ENCODE assay signal across 8 cellular contexts in the genomic region with DNA sequence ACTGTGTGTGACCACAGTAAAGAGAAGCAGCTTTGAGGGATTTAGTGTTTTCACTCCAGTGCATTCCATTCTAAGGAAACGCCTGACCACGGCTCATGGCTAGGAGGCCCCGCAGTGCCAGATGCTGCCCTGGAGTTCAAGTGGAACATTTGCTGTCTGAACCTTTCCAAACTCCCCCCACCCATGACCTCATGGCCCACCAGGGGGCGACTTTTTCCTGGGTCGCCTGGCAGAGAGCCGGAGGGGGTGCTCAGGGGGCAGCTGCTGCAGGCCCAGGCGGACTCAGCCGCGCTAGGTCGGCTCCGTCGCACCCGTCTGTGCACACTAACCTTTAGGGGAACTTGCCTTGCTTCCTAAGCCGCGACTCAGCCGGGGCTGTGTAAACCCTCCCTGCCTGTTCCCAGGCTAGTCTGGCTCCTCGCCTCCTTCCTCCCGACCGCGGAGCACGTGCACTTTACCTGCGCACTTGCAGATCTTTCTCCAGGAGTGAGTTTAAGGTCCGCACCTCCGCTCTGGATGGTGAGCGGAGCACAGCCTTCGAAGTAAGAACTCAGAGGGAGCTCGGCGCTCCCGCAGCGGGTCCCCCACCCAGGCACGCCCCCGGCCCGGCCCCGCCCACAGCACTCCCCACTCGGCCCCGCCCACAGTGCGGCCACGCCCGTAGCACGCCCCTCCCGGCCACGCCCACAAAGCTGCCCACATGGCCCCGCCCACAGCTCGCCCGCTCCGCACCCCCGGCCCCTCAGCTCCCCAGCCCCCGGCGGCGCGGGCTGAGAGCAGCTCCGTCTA. TPM values are rescaled to one million over a fixed set of nuclear protein-coding genes. Genes with fewer than 3 reads are reported as not detected.
DNase-seq lines count a peak whose midpoint lies in the region; ATAC-seq, FAIRE-seq and TF ChIP-seq lines count a peak whose summit lies in the region.

A gene (minus strand): TSS at position 550 of the 789 bp plus-strand sequence. CDS start 17,441 bp downstream, outside the sequence.

- WGBS in K562 (ENCODE audit: insufficient coverage, low coverage, missing lambda C conversion rate) = 2% methylated on average over 34 of the region's 52 CpGs

- peaks cover 0 to 14% of the 10 kb centered on the region in 2 experiments; a peak in 3 of 5 replicates for H3K27me3 ChIP-seq in K562 (ENCODE audit: control insufficient read depth in 2 of 2, insufficient read depth in 2 of 2, low read length in 2 of 2)

- H4K20me1 ChIP-seq in K562 (replicated peaks; ENCODE audit: control insufficient read depth, insufficient read depth, low read length) = no peaks in the 10 kb centered on the region

- H3K4me2 ChIP-seq in K562 (ENCODE audit: insufficient read depth, low read length) = peak within 1 kb of the TSS; percentile 90

- H3K4me1 ChIP-seq in K562 (replicated peaks in 1 of 2; ENCODE audit: control insufficient read depth in 2 of 2, insufficient read depth in 2 of 2, low read length in 2 of 2) = peaks cover 18 to 57% of the 10 kb centered on the region in 2 experiments; a peak in 4 of 5 replicates

- ATAC-seq in K562 (peak; percentile 83), HG03039 (IDR thresholded peaks at IDR 0.05; ENCODE audit: unreplicated experiment) (no peak), HG03342 (IDR thresholded peaks at IDR 0.05; ENCODE audit: unreplicated experiment) (no peak)

- BruUV-seq in K562 (replicated peaks; lab: Mats Ljungman, UMichigan) = no TSS peak

- peak within 1 kb of the TSS; percentile 97 for H2AFZ ChIP-seq in K562 (ENCODE audit: low read depth, low read length)

- peak; percentile 54 for FAIRE-seq in K562 (lab: Jason Lieb, UNC)

- CTCF ChIA-PET in K562 (lab: Yijun Ruan, JAX; ENCODE audit: low intra/inter-chr PET ratio) = no interaction called here

- peak within 1 kb of the TSS; percentile 56 to 92 for H3K9ac ChIP-seq in K562 (ENCODE audit: insufficient read depth in 1 of 2, low read depth in 2 of 2, low read length in 2 of 2)

- POLR2A ChIA-PET in K562 (lab: Yijun Ruan, JAX) = interaction anchor here (0.7 to 1.2 kb wide), 2 partner anchors 13 to 162 kb away, joined by 3 read pairs; no protein-coding TSS in a partner anchor

- H3K79me2 ChIP-seq in K562 (ENCODE audit: control insufficient read depth, insufficient read depth, low read length) = no peaks in the 10 kb centered on the region

- no peak for TF ChIP-seq POLR2A in K562 (conservative IDR thresholded peaks at IDR 0.05)

- TF ChIP-seq RAD21 in K562 (CRISPR knock-in tag; conservative IDR thresholded peaks at IDR 0.05 in 1 of 2, IDR thresholded peaks at IDR 0.05 in 1 of 2) = peak in 1 of 2 experiments; percentile 48; a peak in 2 of 4 replicates

- H3K4me3 ChIP-seq in AG09309 (ENCODE audit: control insufficient read depth, low read depth, low read length) (no peak within 1 kb of the TSS), K562 (peak within 1 kb of the TSS; percentile 52)

- TF ChIP-seq EP300 in K562 (IDR thresholded peaks at IDR 0.05; ENCODE audit: low read length) = no peak

- peak within 1 kb of the TSS; percentile 10; the same call in 2 of the 3 replicates for H3K27ac ChIP-seq in K562 (ENCODE audit: extremely low read depth, low read depth, low read length)

- TF ChIP-seq CTCF in AG09309 (IDR thresholded peaks at IDR 0.05; ENCODE audit: control insufficient read depth, insufficient read depth, low read depth, low read length, missing control alignments) (peak; percentile 15), K562 (IDR thresholded peaks at IDR 0.05 in 2 of 3, conservative IDR thresholded peaks at IDR 0.05 in 1 of 3; ENCODE audit: insufficient read depth in 2 of 3, low read depth in 1 of 3, low read length in 3 of 3) (peak; percentile 57 to 71 (median 69))

- H3K9me3 ChIP-seq in K562 (replicated peaks; ENCODE audit: control insufficient read depth, insufficient read depth, low read depth, low read length) = no peaks in the 10 kb centered on the region

- no peak for DNase-seq in AG09309 (ENCODE audit: low read depth)
- peak; percentile 77 for DNase-seq in HuH-7.5 (ENCODE audit: low spot score)
- DNase-seq in T-helper 1 cell = peak; percentile 18 to 62 (median 45)
- DNase-seq in K562 (ENCODE audit: extremely low read depth in 1 of 4, low spot score in 3 of 4) = peak; percentile 85 to 98 (median 96)
- peak; percentile 76 for DNase-seq in iris pigment epithelial cell (ENCODE audit: low read depth)
- peak in 2 of 3 donors; percentile 37 to 56 for DNase-seq in stimulated activated CD4-positive, alpha-beta T cell treated with anti-CD3 and anti-CD28 coated beads, TNF-alpha, amount 100 ng/mL, for 1 hour (ENCODE audit: low read depth in 3 of 3, low spot score in 1 of 3)

- in situ Hi-C loops in K562 (cut with MboI) = no loop called here

- no peaks in the 10 kb centered on the region for H3K36me3 ChIP-seq in K562 (ENCODE audit: control insufficient read depth, insufficient read depth, low read length)

- intact Hi-C loops in K562 (cut with micrococcal nuclease) = no loop called here

- H3K9me1 ChIP-seq in K562 (ENCODE audit: control insufficient read depth, insufficient read depth, low read length) = no peaks in the 10 kb centered on the region

TF ChIP-seq in K562, 482 proteins besides CTCF, POLR2A, EP300 and RAD21 (continues in another document):
- no peak for TF ChIP-seq SRSF7 (optimal IDR thresholded peaks at IDR 0.05; ENCODE audit: low read depth, low read length)
- peak; percentile 42; the same call in 1 of the 2 replicates for TF ChIP-seq EGR1 (conservative IDR thresholded peaks at IDR 0.05)
- 0 out of 2 replicates have a peak, but pooled peaks have one; percentile 50 for TF ChIP-seq RNF2 (IDR thresholded peaks at IDR 0.05)
- TF ChIP-seq, protein P1, sequence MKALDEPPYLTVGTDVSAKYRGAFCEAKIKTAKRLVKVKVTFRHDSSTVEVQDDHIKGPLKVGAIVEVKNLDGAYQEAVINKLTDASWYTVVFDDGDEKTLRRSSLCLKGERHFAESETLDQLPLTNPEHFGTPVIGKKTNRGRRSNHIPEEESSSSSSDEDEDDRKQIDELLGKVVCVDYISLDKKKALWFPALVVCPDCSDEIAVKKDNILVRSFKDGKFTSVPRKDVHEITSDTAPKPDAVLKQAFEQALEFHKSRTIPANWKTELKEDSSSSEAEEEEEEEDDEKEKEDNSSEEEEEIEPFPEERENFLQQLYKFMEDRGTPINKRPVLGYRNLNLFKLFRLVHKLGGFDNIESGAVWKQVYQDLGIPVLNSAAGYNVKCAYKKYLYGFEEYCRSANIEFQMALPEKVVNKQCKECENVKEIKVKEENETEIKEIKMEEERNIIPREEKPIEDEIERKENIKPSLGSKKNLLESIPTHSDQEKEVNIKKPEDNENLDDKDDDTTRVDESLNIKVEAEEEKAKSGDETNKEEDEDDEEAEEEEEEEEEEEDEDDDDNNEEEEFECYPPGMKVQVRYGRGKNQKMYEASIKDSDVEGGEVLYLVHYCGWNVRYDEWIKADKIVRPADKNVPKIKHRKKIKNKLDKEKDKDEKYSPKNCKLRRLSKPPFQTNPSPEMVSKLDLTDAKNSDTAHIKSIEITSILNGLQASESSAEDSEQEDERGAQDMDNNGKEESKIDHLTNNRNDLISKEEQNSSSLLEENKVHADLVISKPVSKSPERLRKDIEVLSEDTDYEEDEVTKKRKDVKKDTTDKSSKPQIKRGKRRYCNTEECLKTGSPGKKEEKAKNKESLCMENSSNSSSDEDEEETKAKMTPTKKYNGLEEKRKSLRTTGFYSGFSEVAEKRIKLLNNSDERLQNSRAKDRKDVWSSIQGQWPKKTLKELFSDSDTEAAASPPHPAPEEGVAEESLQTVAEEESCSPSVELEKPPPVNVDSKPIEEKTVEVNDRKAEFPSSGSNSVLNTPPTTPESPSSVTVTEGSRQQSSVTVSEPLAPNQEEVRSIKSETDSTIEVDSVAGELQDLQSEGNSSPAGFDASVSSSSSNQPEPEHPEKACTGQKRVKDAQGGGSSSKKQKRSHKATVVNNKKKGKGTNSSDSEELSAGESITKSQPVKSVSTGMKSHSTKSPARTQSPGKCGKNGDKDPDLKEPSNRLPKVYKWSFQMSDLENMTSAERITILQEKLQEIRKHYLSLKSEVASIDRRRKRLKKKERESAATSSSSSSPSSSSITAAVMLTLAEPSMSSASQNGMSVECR (CRISPR knock-in tag; IDR thresholded peaks at IDR 0.05) = peak; percentile 74

RNA-seq across cellular contexts. Expression of the gene that starts here (rescaled TPM):
- total RNA-seq in K562 (2011; cell fraction: chromatin; rRNA removed; ENCODE audit: low replicate concordance) = 1.2 and 2.4 TPM in 2 replicates
- 1.5 and 1.6 TPM in 2 replicates for total RNA-seq in K562 (2011; cell fraction: nucleolus; rRNA removed)
- total RNA-seq in K562 (2011; cell fraction: nucleoplasm; rRNA removed) = 1.1 and 1.3 TPM in 2 replicates
- total RNA-seq in K562 (2014; rRNA removed) (0.09 and 0.24 TPM in 2 replicates), K562 (2014; rRNA removed; fragmentation: Illumina TruSeq; extraction: Trizol) (0.06 and 0.36 TPM in 2 replicates), K562 (2015; rRNA removed; fragmentation: Illumina TruSeq; extraction: Trizol) (0.14 and 0.26 TPM in 2 replicates), K562 (2021) (0.47 and 1.5 TPM in 2 replicates)
- polyA plus RNA-seq in K562 (2011; rRNA removed) (0.59 and 0.61 TPM in 2 replicates), K562 (2014; fragmentation: Illumina TruSeq; extraction: Trizol) (0.19 and 0.21 TPM in 2 replicates), K562 (2014; fragmentation: Nextera tagmentation; extraction: Ambion mirVana) (under 1 TPM in 1 of 2 experiments, not detected in 1; 0.07 TPM), K562 (2014; rRNA removed) (0.13 and 0.57 TPM in 2 replicates)
- 0.27 and 0.31 TPM in 2 replicates for polyA plus RNA-seq in K562 (2011; cell fraction: cytosol; rRNA removed)
- polyA plus RNA-seq in K562 (2011; cell fraction: nucleus; rRNA removed) = 1.2 and 1.4 TPM in 2 replicates
- 0.33 and 0.47 TPM in 2 replicates for polyA plus RNA-seq in K562 (2012)
- polyA minus RNA-seq in K562 (2011; rRNA and poly(A)+ RNA removed) = 0.42 and 0.63 TPM in 2 replicates
- polyA minus RNA-seq in K562 (2011; cell fraction: cytosol; rRNA and poly(A)+ RNA removed) = not detected in 2 replicates
- polyA minus RNA-seq in K562 (2011; cell fraction: nucleus; rRNA and poly(A)+ RNA removed) = 0.67 TPM in 2 replicates
